ENCODE assay signal across 1 cellular context in the genomic region with DNA sequence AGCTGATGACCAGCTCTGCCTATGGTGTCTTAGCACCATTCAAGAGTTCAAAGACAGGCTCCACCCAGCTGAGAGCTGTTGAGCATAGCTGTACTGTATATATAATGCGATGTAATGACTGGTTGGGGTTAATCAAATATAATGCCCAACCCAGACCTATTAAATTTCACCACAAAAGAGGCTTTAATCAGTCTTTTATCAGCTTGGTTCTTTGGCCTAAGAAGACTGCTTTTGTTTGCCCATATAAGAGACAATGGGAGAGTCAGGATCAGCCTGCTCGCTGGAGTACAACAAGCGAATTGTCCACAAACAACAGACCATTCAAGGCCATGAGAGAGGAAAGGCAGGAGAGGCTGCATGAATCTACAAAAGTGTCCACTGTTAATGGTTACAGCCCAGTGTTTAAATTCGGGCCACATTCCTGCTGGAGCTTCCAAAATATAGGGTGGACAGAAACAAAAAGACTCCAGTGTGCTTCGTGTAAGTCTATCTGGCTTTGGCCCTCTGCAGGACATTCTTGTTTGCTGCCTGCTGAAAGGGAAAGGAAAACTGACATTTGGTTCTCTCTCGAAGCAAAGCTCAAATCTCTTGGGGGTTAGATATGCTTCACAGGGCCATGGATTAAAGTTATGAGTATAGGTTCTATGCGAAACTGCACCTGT.
TF ChIP-seq lines count a peak whose summit lies in the region.

No MANE protein-coding gene starts in this region.

TF ChIP-seq in HepG2, 621 proteins besides CTCF, POLR2A, EP300 and RAD21 (continued from another document and continues in another):
- TF ChIP-seq, protein P1, sequence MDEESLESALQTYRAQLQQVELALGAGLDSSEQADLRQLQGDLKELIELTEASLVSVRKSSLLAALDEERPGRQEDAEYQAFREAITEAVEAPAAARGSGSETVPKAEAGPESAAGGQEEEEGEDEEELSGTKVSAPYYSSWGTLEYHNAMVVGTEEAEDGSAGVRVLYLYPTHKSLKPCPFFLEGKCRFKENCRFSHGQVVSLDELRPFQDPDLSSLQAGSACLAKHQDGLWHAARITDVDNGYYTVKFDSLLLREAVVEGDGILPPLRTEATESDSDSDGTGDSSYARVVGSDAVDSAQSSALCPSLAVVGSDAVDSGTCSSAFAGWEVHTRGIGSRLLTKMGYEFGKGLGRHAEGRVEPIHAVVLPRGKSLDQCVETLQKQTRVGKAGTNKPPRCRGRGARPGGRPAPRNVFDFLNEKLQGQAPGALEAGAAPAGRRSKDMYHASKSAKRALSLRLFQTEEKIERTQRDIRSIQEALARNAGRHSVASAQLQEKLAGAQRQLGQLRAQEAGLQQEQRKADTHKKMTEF (CRISPR knock-in tag; IDR thresholded peaks at IDR 0.05) = peak; percentile 82
- TF ChIP-seq, protein P2, sequence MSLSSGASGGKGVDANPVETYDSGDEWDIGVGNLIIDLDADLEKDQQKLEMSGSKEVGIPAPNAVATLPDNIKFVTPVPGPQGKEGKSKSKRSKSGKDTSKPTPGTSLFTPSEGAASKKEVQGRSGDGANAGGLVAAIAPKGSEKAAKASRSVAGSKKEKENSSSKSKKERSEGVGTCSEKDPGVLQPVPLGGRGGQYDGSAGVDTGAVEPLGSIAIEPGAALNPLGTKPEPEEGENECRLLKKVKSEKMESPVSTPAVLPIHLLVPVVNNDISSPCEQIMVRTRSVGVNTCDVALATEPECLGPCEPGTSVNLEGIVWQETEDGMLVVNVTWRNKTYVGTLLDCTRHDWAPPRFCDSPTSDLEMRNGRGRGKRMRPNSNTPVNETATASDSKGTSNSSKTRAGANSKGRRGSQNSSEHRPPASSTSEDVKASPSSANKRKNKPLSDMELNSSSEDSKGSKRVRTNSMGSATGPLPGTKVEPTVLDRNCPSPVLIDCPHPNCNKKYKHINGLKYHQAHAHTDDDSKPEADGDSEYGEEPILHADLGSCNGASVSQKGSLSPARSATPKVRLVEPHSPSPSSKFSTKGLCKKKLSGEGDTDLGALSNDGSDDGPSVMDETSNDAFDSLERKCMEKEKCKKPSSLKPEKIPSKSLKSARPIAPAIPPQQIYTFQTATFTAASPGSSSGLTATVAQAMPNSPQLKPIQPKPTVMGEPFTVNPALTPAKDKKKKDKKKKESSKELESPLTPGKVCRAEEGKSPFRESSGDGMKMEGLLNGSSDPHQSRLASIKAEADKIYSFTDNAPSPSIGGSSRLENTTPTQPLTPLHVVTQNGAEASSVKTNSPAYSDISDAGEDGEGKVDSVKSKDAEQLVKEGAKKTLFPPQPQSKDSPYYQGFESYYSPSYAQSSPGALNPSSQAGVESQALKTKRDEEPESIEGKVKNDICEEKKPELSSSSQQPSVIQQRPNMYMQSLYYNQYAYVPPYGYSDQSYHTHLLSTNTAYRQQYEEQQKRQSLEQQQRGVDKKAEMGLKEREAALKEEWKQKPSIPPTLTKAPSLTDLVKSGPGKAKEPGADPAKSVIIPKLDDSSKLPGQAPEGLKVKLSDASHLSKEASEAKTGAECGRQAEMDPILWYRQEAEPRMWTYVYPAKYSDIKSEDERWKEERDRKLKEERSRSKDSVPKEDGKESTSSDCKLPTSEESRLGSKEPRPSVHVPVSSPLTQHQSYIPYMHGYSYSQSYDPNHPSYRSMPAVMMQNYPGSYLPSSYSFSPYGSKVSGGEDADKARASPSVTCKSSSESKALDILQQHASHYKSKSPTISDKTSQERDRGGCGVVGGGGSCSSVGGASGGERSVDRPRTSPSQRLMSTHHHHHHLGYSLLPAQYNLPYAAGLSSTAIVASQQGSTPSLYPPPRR (CRISPR knock-in tag; IDR thresholded peaks at IDR 0.05; ENCODE audit: borderline replicate concordance) = peak; percentile 84
- no peak for TF ChIP-seq ATM (IDR thresholded peaks at IDR 0.05; ENCODE audit: borderline replicate concordance)
- peak; percentile 8; the same call in 1 of the 2 replicates for TF ChIP-seq ZNF136 (CRISPR knock-in tag; IDR thresholded peaks at IDR 0.05; ENCODE audit: low read depth)
- no peak for TF ChIP-seq ZNF256 (CRISPR knock-in tag; conservative IDR thresholded peaks at IDR 0.05)
- no peak for TF ChIP-seq HNF4G (IDR thresholded peaks at IDR 0.05; ENCODE audit: borderline replicate concordance, low read depth, low read length)
- TF ChIP-seq HNF4G (CRISPR knock-in tag; IDR thresholded peaks at IDR 0.05; ENCODE audit: borderline replicate concordance, low read depth) = no peak
- no peak for TF ChIP-seq NFE2 (CRISPR knock-in tag; IDR thresholded peaks at IDR 0.05)
- TF ChIP-seq, protein P3, sequence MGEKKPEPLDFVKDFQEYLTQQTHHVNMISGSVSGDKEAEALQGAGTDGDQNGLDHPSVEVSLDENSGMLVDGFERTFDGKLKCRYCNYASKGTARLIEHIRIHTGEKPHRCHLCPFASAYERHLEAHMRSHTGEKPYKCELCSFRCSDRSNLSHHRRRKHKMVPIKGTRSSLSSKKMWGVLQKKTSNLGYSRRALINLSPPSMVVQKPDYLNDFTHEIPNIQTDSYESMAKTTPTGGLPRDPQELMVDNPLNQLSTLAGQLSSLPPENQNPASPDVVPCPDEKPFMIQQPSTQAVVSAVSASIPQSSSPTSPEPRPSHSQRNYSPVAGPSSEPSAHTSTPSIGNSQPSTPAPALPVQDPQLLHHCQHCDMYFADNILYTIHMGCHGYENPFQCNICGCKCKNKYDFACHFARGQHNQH (CRISPR knock-in tag; IDR thresholded peaks at IDR 0.05) = peak; percentile 82
- peak; percentile 99 for TF ChIP-seq ZNF12 (CRISPR knock-in tag; IDR thresholded peaks at IDR 0.05)
- TF ChIP-seq ZNF773 (CRISPR knock-in tag; IDR thresholded peaks at IDR 0.05; ENCODE audit: borderline replicate concordance) = no peak
- 0 out of 2 replicates have a peak, but pooled peaks have one; percentile 34 for TF ChIP-seq RARA (CRISPR knock-in tag; IDR thresholded peaks at IDR 0.05)
- peak; percentile 59; the same call in 1 of the 2 replicates for TF ChIP-seq KAT8 (CRISPR knock-in tag; IDR thresholded peaks at IDR 0.05)
- TF ChIP-seq ZFP90 (CRISPR knock-in tag; IDR thresholded peaks at IDR 0.05; ENCODE audit: borderline replicate concordance) = 0 out of 2 replicates have a peak, but pooled peaks have one; percentile 29
- TF ChIP-seq ZNF605 (CRISPR knock-in tag; IDR thresholded peaks at IDR 0.05) = peak; percentile 81; the same call in 1 of the 2 replicates
- peak; percentile 2; the same call in 1 of the 2 replicates for TF ChIP-seq ZFP36L1 (CRISPR knock-in tag; IDR thresholded peaks at IDR 0.05)
- no peak; the same call in 1 of the 2 replicates for TF ChIP-seq ZNF232 (CRISPR knock-in tag; IDR thresholded peaks at IDR 0.05; ENCODE audit: borderline replicate concordance)
- TF ChIP-seq ZMYM2 (CRISPR knock-in tag; IDR thresholded peaks at IDR 0.05) = 0 out of 2 replicates have a peak, but pooled peaks have one; percentile 27
- peak; percentile 95 for TF ChIP-seq TBX2 (CRISPR knock-in tag; IDR thresholded peaks at IDR 0.05; ENCODE audit: borderline replicate concordance)
- no peak for TF ChIP-seq ZNF766 (CRISPR knock-in tag; IDR thresholded peaks at IDR 0.05; ENCODE audit: borderline replicate concordance)
- TF ChIP-seq, protein P4, sequence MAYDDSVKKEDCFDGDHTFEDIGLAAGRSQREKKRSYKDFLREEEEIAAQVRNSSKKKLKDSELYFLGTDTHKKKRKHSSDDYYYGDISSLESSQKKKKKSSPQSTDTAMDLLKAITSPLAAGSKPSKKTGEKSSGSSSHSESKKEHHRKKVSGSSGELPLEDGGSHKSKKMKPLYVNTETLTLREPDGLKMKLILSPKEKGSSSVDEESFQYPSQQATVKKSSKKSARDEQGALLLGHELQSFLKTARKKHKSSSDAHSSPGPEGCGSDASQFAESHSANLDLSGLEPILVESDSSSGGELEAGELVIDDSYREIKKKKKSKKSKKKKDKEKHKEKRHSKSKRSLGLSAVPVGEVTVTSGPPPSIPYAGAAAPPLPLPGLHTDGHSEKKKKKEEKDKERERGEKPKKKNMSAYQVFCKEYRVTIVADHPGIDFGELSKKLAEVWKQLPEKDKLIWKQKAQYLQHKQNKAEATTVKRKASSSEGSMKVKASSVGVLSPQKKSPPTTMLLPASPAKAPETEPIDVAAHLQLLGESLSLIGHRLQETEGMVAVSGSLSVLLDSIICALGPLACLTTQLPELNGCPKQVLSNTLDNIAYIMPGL (CRISPR knock-in tag; IDR thresholded peaks at IDR 0.05; ENCODE audit: borderline replicate concordance in 1 of 2, low read depth in 1 of 2) = peak; percentile 65 to 76; a peak in 2 of 4 replicates
- TF ChIP-seq, protein P5, sequence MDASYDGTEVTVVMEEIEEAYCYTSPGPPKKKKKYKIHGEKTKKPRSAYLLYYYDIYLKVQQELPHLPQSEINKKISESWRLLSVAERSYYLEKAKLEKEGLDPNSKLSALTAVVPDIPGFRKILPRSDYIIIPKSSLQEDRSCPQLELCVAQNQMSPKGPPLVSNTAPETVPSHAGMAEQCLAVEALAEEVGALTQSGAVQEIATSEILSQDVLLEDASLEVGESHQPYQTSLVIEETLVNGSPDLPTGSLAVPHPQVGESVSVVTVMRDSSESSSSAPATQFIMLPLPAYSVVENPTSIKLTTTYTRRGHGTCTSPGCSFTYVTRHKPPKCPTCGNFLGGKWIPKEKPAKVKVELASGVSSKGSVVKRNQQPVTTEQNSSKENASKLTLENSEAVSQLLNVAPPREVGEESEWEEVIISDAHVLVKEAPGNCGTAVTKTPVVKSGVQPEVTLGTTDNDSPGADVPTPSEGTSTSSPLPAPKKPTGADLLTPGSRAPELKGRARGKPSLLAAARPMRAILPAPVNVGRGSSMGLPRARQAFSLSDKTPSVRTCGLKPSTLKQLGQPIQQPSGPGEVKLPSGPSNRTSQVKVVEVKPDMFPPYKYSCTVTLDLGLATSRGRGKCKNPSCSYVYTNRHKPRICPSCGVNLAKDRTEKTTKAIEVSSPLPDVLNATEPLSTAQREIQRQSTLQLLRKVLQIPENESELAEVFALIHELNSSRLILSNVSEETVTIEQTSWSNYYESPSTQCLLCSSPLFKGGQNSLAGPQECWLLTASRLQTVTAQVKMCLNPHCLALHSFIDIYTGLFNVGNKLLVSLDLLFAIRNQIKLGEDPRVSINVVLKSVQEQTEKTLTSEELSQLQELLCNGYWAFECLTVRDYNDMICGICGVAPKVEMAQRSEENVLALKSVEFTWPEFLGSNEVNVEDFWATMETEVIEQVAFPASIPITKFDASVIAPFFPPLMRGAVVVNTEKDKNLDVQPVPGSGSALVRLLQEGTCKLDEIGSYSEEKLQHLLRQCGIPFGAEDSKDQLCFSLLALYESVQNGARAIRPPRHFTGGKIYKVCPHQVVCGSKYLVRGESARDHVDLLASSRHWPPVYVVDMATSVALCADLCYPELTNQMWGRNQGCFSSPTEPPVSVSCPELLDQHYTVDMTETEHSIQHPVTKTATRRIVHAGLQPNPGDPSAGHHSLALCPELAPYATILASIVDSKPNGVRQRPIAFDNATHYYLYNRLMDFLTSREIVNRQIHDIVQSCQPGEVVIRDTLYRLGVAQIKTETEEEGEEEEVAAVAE (CRISPR knock-in tag; IDR thresholded peaks at IDR 0.05; ENCODE audit: borderline replicate concordance) = 0 out of 2 replicates have a peak, but pooled peaks have one; percentile 7
- TF ChIP-seq ARNTL (CRISPR knock-in tag; IDR thresholded peaks at IDR 0.05) = peak; percentile 62; the same call in 1 of the 2 replicates
- no peak for TF ChIP-seq TBX3 (IDR thresholded peaks at IDR 0.05; ENCODE audit: borderline replicate concordance)
- TF ChIP-seq, protein P6, sequence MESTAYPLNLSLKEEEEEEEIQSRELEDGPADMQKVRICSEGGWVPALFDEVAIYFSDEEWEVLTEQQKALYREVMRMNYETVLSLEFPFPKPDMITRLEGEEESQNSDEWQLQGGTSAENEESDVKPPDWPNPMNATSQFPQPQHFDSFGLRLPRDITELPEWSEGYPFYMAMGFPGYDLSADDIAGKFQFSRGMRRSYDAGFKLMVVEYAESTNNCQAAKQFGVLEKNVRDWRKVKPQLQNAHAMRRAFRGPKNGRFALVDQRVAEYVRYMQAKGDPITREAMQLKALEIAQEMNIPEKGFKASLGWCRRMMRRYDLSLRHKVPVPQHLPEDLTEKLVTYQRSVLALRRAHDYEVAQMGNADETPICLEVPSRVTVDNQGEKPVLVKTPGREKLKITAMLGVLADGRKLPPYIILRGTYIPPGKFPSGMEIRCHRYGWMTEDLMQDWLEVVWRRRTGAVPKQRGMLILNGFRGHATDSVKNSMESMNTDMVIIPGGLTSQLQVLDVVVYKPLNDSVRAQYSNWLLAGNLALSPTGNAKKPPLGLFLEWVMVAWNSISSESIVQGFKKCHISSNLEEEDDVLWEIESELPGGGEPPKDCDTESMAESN (CRISPR knock-in tag; conservative IDR thresholded peaks at IDR 0.05) = 0 out of 2 replicates have a peak, but pooled peaks have one; percentile 32
- TF ChIP-seq ZFY (CRISPR knock-in tag; IDR thresholded peaks at IDR 0.05) = 0 out of 2 replicates have a peak, but pooled peaks have one; percentile 43
- 0 out of 2 replicates have a peak, but pooled peaks have one; percentile 49 for TF ChIP-seq ZNF30 (CRISPR knock-in tag; IDR thresholded peaks at IDR 0.05)
- TF ChIP-seq SMC3 (IDR thresholded peaks at IDR 0.05; ENCODE audit: low read length) = peak; percentile 56
- no peak for TF ChIP-seq ZNF34 (CRISPR knock-in tag; IDR thresholded peaks at IDR 0.05; ENCODE audit: borderline replicate concordance)
- TF ChIP-seq KMT2B (CRISPR knock-in tag; IDR thresholded peaks at IDR 0.05) = peak; percentile 69
- peak; percentile 61; the same call in 1 of the 2 replicates for TF ChIP-seq CBFB (CRISPR knock-in tag; IDR thresholded peaks at IDR 0.05)
- TF ChIP-seq, protein P7, sequence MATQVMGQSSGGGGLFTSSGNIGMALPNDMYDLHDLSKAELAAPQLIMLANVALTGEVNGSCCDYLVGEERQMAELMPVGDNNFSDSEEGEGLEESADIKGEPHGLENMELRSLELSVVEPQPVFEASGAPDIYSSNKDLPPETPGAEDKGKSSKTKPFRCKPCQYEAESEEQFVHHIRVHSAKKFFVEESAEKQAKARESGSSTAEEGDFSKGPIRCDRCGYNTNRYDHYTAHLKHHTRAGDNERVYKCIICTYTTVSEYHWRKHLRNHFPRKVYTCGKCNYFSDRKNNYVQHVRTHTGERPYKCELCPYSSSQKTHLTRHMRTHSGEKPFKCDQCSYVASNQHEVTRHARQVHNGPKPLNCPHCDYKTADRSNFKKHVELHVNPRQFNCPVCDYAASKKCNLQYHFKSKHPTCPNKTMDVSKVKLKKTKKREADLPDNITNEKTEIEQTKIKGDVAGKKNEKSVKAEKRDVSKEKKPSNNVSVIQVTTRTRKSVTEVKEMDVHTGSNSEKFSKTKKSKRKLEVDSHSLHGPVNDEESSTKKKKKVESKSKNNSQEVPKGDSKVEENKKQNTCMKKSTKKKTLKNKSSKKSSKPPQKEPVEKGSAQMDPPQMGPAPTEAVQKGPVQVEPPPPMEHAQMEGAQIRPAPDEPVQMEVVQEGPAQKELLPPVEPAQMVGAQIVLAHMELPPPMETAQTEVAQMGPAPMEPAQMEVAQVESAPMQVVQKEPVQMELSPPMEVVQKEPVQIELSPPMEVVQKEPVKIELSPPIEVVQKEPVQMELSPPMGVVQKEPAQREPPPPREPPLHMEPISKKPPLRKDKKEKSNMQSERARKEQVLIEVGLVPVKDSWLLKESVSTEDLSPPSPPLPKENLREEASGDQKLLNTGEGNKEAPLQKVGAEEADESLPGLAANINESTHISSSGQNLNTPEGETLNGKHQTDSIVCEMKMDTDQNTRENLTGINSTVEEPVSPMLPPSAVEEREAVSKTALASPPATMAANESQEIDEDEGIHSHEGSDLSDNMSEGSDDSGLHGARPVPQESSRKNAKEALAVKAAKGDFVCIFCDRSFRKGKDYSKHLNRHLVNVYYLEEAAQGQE (IDR thresholded peaks at IDR 0.05; ENCODE audit: borderline replicate concordance in 1 of 2, low read depth in 1 of 2, low read length in 2 of 2) = 0 out of 4 replicates have a peak, but pooled peaks of 1 of the 2 experiments have one; percentile 25
- TF ChIP-seq MIXL1 (CRISPR knock-in tag; IDR thresholded peaks at IDR 0.05) = peak; percentile 54; the same call in 1 of the 2 replicates
- peak; percentile 58 for TF ChIP-seq THAP11 (CRISPR knock-in tag; IDR thresholded peaks at IDR 0.05)
- no peak for TF ChIP-seq NFYC (CRISPR knock-in tag; IDR thresholded peaks at IDR 0.05)
- no peak for TF ChIP-seq RARG (CRISPR knock-in tag; IDR thresholded peaks at IDR 0.05; ENCODE audit: low read depth)
- TF ChIP-seq EHMT2 (IDR thresholded peaks at IDR 0.05; ENCODE audit: borderline replicate concordance, low read depth, low read length) = no peak; the same call in 1 of the 2 replicates
